38 cellular contexts compared by ENCODE assay signal in the genomic region with DNA sequence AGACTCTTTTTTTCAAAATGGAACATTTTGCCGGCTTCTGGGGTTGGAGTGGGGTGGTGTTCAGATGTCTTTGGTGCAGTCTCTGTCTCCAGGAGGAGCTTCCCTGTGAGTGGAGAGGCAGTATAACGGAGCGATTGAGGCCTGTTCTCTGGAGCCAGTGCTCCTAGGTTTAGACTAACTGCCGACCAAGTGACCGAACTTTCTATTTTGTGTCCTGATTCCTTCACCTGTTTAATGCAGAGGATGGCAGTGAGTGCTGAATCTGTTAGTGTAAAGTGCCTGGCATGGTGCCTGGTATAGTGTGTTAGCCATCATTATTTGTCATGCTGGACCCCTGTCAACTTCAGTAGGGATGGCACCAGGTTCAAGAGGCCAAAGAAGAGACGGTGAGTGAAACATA.
"Had no signal": no experiment of that assay in that cellular context is flagged by ENCODE, and none has a peak within 500 bp of the region (broad histone marks: within the 10 kb centered on the region; RNA-seq: fewer than 3 reads in every experiment).

No MANE protein-coding gene starts in this region.

- H3K27me3 ChIP-seq: MG63, Peyer's patch, SJSA1 had no signal

- H3K4me3 Mint-ChIP-seq: activated CD4-positive, alpha-beta T cell treated with anti-CD3 and anti-CD28 coated beads for 36 hours; activated CD4-positive, alpha-beta T cell treated with anti-CD3 and anti-CD28 coated beads, Interleukin-2, amount 10 ng/mL, durations not matched to agents 7 days and 5 days; activated CD8-positive, alpha-beta T cell treated with anti-CD3 and anti-CD28 coated beads, Interleukin-2, amount 10 ng/mL, durations not matched to agents 7 days and 5 days; activated naive CD4-positive, alpha-beta T cell treated with anti-CD3 and anti-CD28 coated beads, Interleukin-2, amount 10 ng/mL, durations not matched to agents 7 days and 5 days; activated naive CD8-positive, alpha-beta T cell; activated naive CD8-positive, alpha-beta T cell treated with anti-CD3 and anti-CD28 coated beads, Interleukin-2, amount 50 U/mL, for 24 hours; activated T-cell treated with anti-CD3 and anti-CD28 coated beads, Interleukin-2, amount 50 U/mL, for 24 hours; brain; WTC11 had no signal

- H3K9me3 ChIP-seq: MG63, Peyer's patch, SJSA1 had no signal

- ATAC-seq: activated CD4-positive, alpha-beta T cell treated with anti-CD3 and anti-CD28 coated beads for 36 hours; activated CD4-positive, CD25-positive, alpha-beta regulatory T cell treated with anti-CD3 and anti-CD28 coated beads, Interleukin-2, amount 50 U/mL, for 24 hours; activated CD8-positive, alpha-beta T cell treated with anti-CD3 and anti-CD28 coated beads, Interleukin-2, amount 10 ng/mL, durations not matched to agents 7 days and 5 days; activated naive CD8-positive, alpha-beta T cell treated with anti-CD3 and anti-CD28 coated beads, Interleukin-2, amount 50 U/mL, for 24 hours; PC-3; SK-N-SH treated with all-trans-retinoic acid at 6 μM for 48 hours; WTC11 had no signal

- H3K27ac ChIP-seq: Peyer's patch, SJSA1 had no signal

- H3K4me1 ChIP-seq: Peyer's patch, SJSA1 had no signal

- H3K36me3 ChIP-seq: MG63, Peyer's patch, SJSA1 had no signal

- H3K9me3 Mint-ChIP-seq: activated CD4-positive, alpha-beta T cell treated with anti-CD3 and anti-CD28 coated beads, Interleukin-2, amount 10 ng/mL, durations not matched to agents 7 days and 5 days; activated naive CD8-positive, alpha-beta T cell treated with anti-CD3 and anti-CD28 coated beads, Interleukin-2, amount 50 U/mL, for 24 hours had no signal

- H3K36me3 Mint-ChIP-seq: activated naive CD4-positive, alpha-beta T cell treated with anti-CD3 and anti-CD28 coated beads, Interleukin-2, amount 10 ng/mL, durations not matched to agents 7 days and 5 days had no signal

- H3K4me3 ChIP-seq: MG63, Peyer's patch, SJSA1 had no signal

- H3K27ac Mint-ChIP-seq: activated CD4-positive, alpha-beta T cell treated with anti-CD3 and anti-CD28 coated beads for 36 hours; activated CD4-positive, alpha-beta T cell treated with anti-CD3 and anti-CD28 coated beads, Interleukin-2, amount 10 ng/mL, durations not matched to agents 7 days and 5 days; activated CD8-positive, alpha-beta T cell treated with anti-CD3 and anti-CD28 coated beads, Interleukin-2, amount 10 ng/mL, durations not matched to agents 7 days and 5 days; activated naive CD4-positive, alpha-beta T cell treated with anti-CD3 and anti-CD28 coated beads, Interleukin-2, amount 10 ng/mL, durations not matched to agents 7 days and 5 days; activated naive CD8-positive, alpha-beta T cell; activated naive CD8-positive, alpha-beta T cell treated with anti-CD3 and anti-CD28 coated beads, Interleukin-2, amount 50 U/mL, for 24 hours; activated T-cell treated with anti-CD3 and anti-CD28 coated beads, Interleukin-2, amount 50 U/mL, for 24 hours; brain; WTC11 had no signal

- FAIRE-seq: bronchial epithelial cell had no signal

- DNase-seq: activated CD4-positive, alpha-beta T cell treated with anti-CD3 and anti-CD28 coated beads for 36 hours; activated CD4-positive, alpha-beta T cell treated with anti-CD3 and anti-CD28 coated beads, Interleukin-2, amount 10 ng/mL, durations not matched to agents 7 days and 5 days; activated CD4-positive, alpha-beta T cell treated with anti-CD3 and anti-CD28 coated beads, Interleukin-2, amount 50 U/mL, for 48 hours; activated CD8-positive, alpha-beta T cell treated with anti-CD3 and anti-CD28 coated beads, Interleukin-2, amount 10 ng/mL, durations not matched to agents 7 days and 5 days; activated naive CD4-positive, alpha-beta T cell treated with anti-CD3 and anti-CD28 coated beads, Interleukin-2, amount 10 ng/mL, durations not matched to agents 7 days and 5 days; activated naive CD8-positive, alpha-beta T cell treated with anti-CD3 and anti-CD28 coated beads, Interleukin-2, amount 50 U/mL, for 24 hours; activated T-cell treated with anti-CD3 and anti-CD28 coated beads, Interleukin-2, amount 50 U/mL, for 24 hours; anterior cingulate cortex; caudate nucleus; cerebellar nuclear complex; Kasumi-1; KG1; MG63; NCI-H1048; NCI-H1105 treated with DMSO at 0.1 percent for 48 hours; NCI-H1436; NCI-H1694; NCI-H1930; NCI-H2081 treated with DMSO at 0.1 percent for 48 hours; NCI-H345; NCI-H510A treated with DMSO at 0.1 percent for 48 hours; NCI-H69; NCI-H82; NK-92 treated with Interleukin-12 subunit alpha and Interleukin-12 subunit beta, amount 100 ng/mL, for 24 hours; PC-3; Peyer's patch; RPMI8226; SHP77 treated with DMSO at 0.1 percent for 48 hours; T-helper 1 cell; T-helper 2 cell; T-helper 9 cell had no signal

- H3K4me1 Mint-ChIP-seq: activated CD4-positive, alpha-beta T cell treated with anti-CD3 and anti-CD28 coated beads for 36 hours; activated naive CD8-positive, alpha-beta T cell treated with anti-CD3 and anti-CD28 coated beads, Interleukin-2, amount 50 U/mL, for 24 hours had no signal

- H3K27me3 Mint-ChIP-seq: activated CD4-positive, alpha-beta T cell treated with anti-CD3 and anti-CD28 coated beads for 36 hours; activated CD4-positive, alpha-beta T cell treated with anti-CD3 and anti-CD28 coated beads, Interleukin-2, amount 10 ng/mL, durations not matched to agents 7 days and 5 days; activated naive CD4-positive, alpha-beta T cell treated with anti-CD3 and anti-CD28 coated beads, Interleukin-2, amount 10 ng/mL, durations not matched to agents 7 days and 5 days; activated naive CD8-positive, alpha-beta T cell; activated naive CD8-positive, alpha-beta T cell treated with anti-CD3 and anti-CD28 coated beads, Interleukin-2, amount 50 U/mL, for 24 hours; activated T-cell treated with anti-CD3 and anti-CD28 coated beads, Interleukin-2, amount 50 U/mL, for 24 hours had no signal
